17 cellular contexts compared by ENCODE assay signal in genomic region chr4:167052631-167053085, GRCh38.
DNase-seq lines count a peak whose midpoint lies in the region; ATAC-seq and TF ChIP-seq lines count a peak whose summit lies in the region.
"Had no signal": no experiment of that assay in that cellular context is flagged by ENCODE, and none has a peak within 500 bp of the region (broad histone marks: within the 10 kb centered on the region; RNA-seq: fewer than 3 reads in every experiment).

No MANE protein-coding gene starts in this region.

- CTCF ChIA-PET in activated CD4-positive, alpha-beta memory T cell treated with anti-CD3 and anti-CD28 coated beads, Interleukin-2, amount 10 ng/mL, durations not matched to agents 7 days and 5 days (lab: Charles Lee), result interaction anchor here (0.6 kb wide), 1 partner anchor 786 kb away, joined by 5 read pairs; no protein-coding TSS in a partner anchor

- H3K4me1 Mint-ChIP-seq in activated CD4-positive, alpha-beta memory T cell treated with anti-CD3 and anti-CD28 coated beads, Interleukin-2, amount 10 ng/mL, durations not matched to agents 7 days and 5 days, result no peaks in the 10 kb centered on the region

- POLR2A ChIA-PET in activated CD4-positive, alpha-beta memory T cell treated with anti-CD3 and anti-CD28 coated beads, Interleukin-2, amount 10 ng/mL, durations not matched to agents 7 days and 5 days (lab: Charles Lee), result no interaction called here

- no peaks in the 10 kb centered on the region for H3K9me3 Mint-ChIP-seq in activated CD4-positive, alpha-beta memory T cell treated with anti-CD3 and anti-CD28 coated beads, Interleukin-2, amount 10 ng/mL, durations not matched to agents 7 days and 5 days

- H3K27me3 Mint-ChIP-seq in activated CD4-positive, alpha-beta memory T cell treated with anti-CD3 and anti-CD28 coated beads, Interleukin-2, amount 10 ng/mL, durations not matched to agents 7 days and 5 days, result no peaks in the 10 kb centered on the region

- no peak overlapping the region for H3K4me3 Mint-ChIP-seq in activated CD4-positive, alpha-beta memory T cell treated with anti-CD3 and anti-CD28 coated beads, Interleukin-2, amount 10 ng/mL, durations not matched to agents 7 days and 5 days

- no peak for TF ChIP-seq POLR2A in GM18505 (IDR thresholded peaks at IDR 0.05; ENCODE audit: borderline replicate concordance, extremely low read depth, insufficient read depth, insufficient read length)

- H3K36me3 Mint-ChIP-seq in activated CD4-positive, alpha-beta memory T cell treated with anti-CD3 and anti-CD28 coated beads, Interleukin-2, amount 10 ng/mL, durations not matched to agents 7 days and 5 days (ENCODE audit: low read depth), result no peaks in the 10 kb centered on the region

- ATAC-seq in GM18505 (IDR thresholded peaks at IDR 0.05; ENCODE audit: unreplicated experiment), result peak; percentile 58
- ATAC-seq: PC-3 had no signal

- DNase-seq in MV-4-11 (lab: John Stamatoyannopoulos, UW) (peak; percentile 33), globus pallidus (ENCODE audit: low spot score) (peak; percentile 85), superior temporal gyrus (ENCODE audit: extremely low spot score) (peak; percentile 84), OCI-M2 (lab: John Stamatoyannopoulos, UW; ENCODE audit: unreplicated experiment) (no peak)
- no peak for DNase-seq in stimulated activated CD4-positive, alpha-beta T cell treated with anti-CD3 and anti-CD28 coated beads, Interleukin-4, amount 100 ng/mL, for 4 hours
- no peak for DNase-seq in activated CD4-positive, alpha-beta memory T cell treated with anti-CD3 and anti-CD28 coated beads, Interleukin-2, amount 10 ng/mL, durations not matched to agents 7 days and 5 days
- DNase-seq: C1 segment of cervical spinal cord, DMS153, EL, GOT3, KBM-7, NCI-H1092 treated with DMSO at 0.1 percent for 48 hours, NCI-H2029, NCI-H2171 treated with DMSO at 0.1 percent for 48 hours, NCI-H510A, PC-3 had no signal

- no peak overlapping the region for H3K27ac Mint-ChIP-seq in activated CD4-positive, alpha-beta memory T cell treated with anti-CD3 and anti-CD28 coated beads, Interleukin-2, amount 10 ng/mL, durations not matched to agents 7 days and 5 days

Comparison
In these comparisons a context has a peak if more than half of its experiments do, and no peak if none do; other contexts are left out.
1. DNase-seq: peak in MV-4-11 (single experiment), globus pallidus (single experiment) and superior temporal gyrus (single experiment); none in stimulated activated CD4-positive, alpha-beta T cell treated with anti-CD3 and anti-CD28 coated beads, Interleukin-4, amount 100 ng/mL, for 4 hours (0 of 2), OCI-M2 (single experiment) and activated CD4-positive, alpha-beta memory T cell treated with anti-CD3 and anti-CD28 coated beads, Interleukin-2, amount 10 ng/mL, durations not matched to agents 7 days and 5 days (single experiment).